Comparison of ENCODE assay signal across 10 cellular contexts in the genomic region with DNA sequence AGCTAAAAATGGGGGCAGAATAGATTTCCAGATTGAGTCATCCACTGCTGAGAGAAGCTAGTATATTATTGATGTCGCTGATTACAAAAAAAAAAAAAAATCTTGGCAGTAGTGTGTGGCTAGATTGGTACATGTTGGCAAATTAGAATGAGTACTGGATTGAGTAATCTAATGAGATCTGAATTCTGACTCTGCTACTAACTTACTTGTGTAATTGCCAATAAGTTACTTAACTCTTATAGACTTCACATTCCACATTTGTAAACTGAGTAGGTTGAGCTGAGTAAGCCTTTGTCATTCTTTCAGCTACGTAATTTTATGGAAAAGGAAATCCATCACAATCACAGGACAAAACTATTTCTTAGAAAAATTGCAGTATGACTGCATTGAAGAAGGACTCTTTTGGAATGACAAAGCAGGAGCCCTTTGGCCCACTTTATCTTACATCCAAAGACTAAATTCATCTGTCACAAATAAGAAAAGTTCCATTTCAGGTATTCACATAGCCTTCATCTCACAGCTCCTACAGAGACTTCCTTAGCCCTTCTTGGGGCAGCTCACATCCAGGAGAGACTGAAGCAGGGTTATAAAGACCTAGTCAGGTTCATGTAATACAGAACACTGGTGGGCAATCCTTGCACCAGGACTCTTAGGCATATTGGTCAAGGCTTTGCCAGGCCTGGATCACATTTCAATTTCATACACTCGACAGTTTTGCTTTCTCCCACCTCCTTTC.
DNase-seq lines count a peak whose midpoint lies in the region; TF ChIP-seq lines count a peak whose summit lies in the region.
"Had no signal": no experiment of that assay in that cellular context is flagged by ENCODE, and none has a peak within 500 bp of the region (broad histone marks: within the 10 kb centered on the region; RNA-seq: fewer than 3 reads in every experiment).

No MANE protein-coding gene starts in this region.

- no peak for TF ChIP-seq CTCF in adrenal gland (IDR thresholded peaks at IDR 0.05)
- no peak for TF ChIP-seq CTCF in fibroblast of the aortic adventitia (IDR thresholded peaks at IDR 0.05; ENCODE audit: insufficient read depth, low read length)

- no peaks in the 10 kb centered on the region for H3K27me3 ChIP-seq in adrenal gland

- DNase-seq in HK-2 (ENCODE audit: unreplicated experiment), result peak; percentile 3
- peak in 1 of 7 donors; percentile 6 for DNase-seq in adrenal gland
- DNase-seq in fibroblast of the aortic adventitia (ENCODE audit: low read depth), result peak; percentile 70
- DNase-seq in stromal cell of bone marrow (ENCODE audit: low read depth), result peak; percentile 62
- DNase-seq in medulla oblongata (ENCODE audit: extremely low spot score), result no peak
- DNase-seq in KBM-7, result no peak
- DNase-seq in NCI-H1417 treated with DMSO at 0.1 percent for 48 hours (lab: John Stamatoyannopoulos, UW), result no peak
- DNase-seq: activated CD4-positive, alpha-beta memory T cell treated with anti-CD3 and anti-CD28 coated beads, Interleukin-2, amount 10 ng/mL, durations not matched to agents 7 days and 5 days; stimulated activated CD4-positive, alpha-beta T cell treated with anti-CD3 and anti-CD28 coated beads, Interleukin-1b, Interleukin-23, amount 100 ng/mL, for 48 hours had no signal

- intact Hi-C loops in adrenal gland (cut with DNase I), result loop anchor here in 1 of 2 donors (5.0 kb wide), 1 partner anchor 180 kb away; no protein-coding TSS in a partner anchor

- H3K9me3 ChIP-seq in adrenal gland (replicated peaks in 1 of 3), result no peaks in the 10 kb centered on the region

- no peak for TF ChIP-seq POLR2A in adrenal gland (IDR thresholded peaks at IDR 0.05)

- H3K4me1 ChIP-seq in adrenal gland (replicated peaks in 1 of 2), result peaks cover 5 to 8% of the 10 kb centered on the region in 2 donors

- in situ Hi-C loops in KBM-7 (cut with MboI; ENCODE audit: low pct_unique_long_range_greater_than_20kb, low sequenced_read_pairs), result no loop called here

- peak overlapping the region in 3 of 5 donors; percentile 52 to 72 (median 55) for H3K27ac ChIP-seq in adrenal gland
- H3K27ac ChIP-seq: VCaP had no signal

- WGBS in adrenal gland, 4 donors, result 53 to 59% (median 59%) methylated on average over 3 of the region's 3 CpGs

- H3K4me3 ChIP-seq in adrenal gland, result no peak overlapping the region
- no peak overlapping the region for H3K4me3 ChIP-seq in fibroblast of the aortic adventitia (ENCODE audit: low read depth, low read length)

- no peaks in the 10 kb centered on the region for H3K36me3 ChIP-seq in adrenal gland (replicated peaks in 1 of 2)

Comparison
In these comparisons a context has a peak if more than half of its experiments do, and no peak if none do; other contexts are left out.
1. DNase-seq: peak in HK-2 (single experiment), fibroblast of the aortic adventitia (single experiment) and stromal cell of bone marrow (single experiment); none in medulla oblongata (single experiment), KBM-7 (single experiment) and NCI-H1417 treated with DMSO at 0.1 percent for 48 hours (single experiment).